2 cellular contexts compared by ENCODE assay signal in the genomic region with DNA sequence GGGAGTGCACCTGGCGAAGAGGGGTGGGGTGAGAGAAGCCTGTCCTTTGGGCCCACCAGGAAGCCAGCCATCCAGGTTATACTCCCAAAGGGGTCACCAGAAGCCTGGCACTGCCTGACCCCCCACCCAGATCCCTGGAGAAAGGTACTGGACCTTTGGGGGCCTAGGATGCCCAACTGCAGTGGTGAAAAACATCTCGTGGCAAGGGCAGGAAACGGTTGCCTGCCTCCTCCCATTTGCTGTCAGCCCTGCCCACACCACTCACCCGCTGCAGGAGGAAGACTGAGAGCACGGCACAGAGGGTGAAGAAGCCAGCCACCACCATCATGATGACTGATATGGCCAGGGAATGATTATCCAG.
TF ChIP-seq lines count a peak whose summit lies in the region.

No MANE protein-coding gene starts in this region.

TF ChIP-seq in GM23338, 12 proteins besides CTCF, POLR2A, EP300 and RAD21 (continues in another document):
- TF ChIP-seq EZH2 (IDR thresholded peaks at IDR 0.05; ENCODE audit: low read depth, unreplicated experiment) (no peak), ZNF114 (CRISPR knock-in tag; IDR thresholded peaks at IDR 0.05) (no peak), POLR2AphosphoS5 (IDR thresholded peaks at IDR 0.05; ENCODE audit: low read depth) (no peak), STAT1 (IDR thresholded peaks at IDR 0.05; ENCODE audit: unreplicated experiment) (no peak), CREB1 (CRISPR knock-in tag; IDR thresholded peaks at IDR 0.05; ENCODE audit: low read depth) (no peak), JUNB (IDR thresholded peaks at IDR 0.05; ENCODE audit: unreplicated experiment) (no peak), EZH2phosphoT487 (IDR thresholded peaks at IDR 0.05; ENCODE audit: unreplicated experiment) (no peak), ZNF331 (CRISPR knock-in tag; IDR thresholded peaks at IDR 0.05; ENCODE audit: low read depth) (no peak)
- TF ChIP-seq, protein P1, sequence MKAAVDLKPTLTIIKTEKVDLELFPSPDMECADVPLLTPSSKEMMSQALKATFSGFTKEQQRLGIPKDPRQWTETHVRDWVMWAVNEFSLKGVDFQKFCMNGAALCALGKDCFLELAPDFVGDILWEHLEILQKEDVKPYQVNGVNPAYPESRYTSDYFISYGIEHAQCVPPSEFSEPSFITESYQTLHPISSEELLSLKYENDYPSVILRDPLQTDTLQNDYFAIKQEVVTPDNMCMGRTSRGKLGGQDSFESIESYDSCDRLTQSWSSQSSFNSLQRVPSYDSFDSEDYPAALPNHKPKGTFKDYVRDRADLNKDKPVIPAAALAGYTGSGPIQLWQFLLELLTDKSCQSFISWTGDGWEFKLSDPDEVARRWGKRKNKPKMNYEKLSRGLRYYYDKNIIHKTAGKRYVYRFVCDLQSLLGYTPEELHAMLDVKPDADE (IDR thresholded peaks at IDR 0.05) = no peak
- TF ChIP-seq, protein P2, sequence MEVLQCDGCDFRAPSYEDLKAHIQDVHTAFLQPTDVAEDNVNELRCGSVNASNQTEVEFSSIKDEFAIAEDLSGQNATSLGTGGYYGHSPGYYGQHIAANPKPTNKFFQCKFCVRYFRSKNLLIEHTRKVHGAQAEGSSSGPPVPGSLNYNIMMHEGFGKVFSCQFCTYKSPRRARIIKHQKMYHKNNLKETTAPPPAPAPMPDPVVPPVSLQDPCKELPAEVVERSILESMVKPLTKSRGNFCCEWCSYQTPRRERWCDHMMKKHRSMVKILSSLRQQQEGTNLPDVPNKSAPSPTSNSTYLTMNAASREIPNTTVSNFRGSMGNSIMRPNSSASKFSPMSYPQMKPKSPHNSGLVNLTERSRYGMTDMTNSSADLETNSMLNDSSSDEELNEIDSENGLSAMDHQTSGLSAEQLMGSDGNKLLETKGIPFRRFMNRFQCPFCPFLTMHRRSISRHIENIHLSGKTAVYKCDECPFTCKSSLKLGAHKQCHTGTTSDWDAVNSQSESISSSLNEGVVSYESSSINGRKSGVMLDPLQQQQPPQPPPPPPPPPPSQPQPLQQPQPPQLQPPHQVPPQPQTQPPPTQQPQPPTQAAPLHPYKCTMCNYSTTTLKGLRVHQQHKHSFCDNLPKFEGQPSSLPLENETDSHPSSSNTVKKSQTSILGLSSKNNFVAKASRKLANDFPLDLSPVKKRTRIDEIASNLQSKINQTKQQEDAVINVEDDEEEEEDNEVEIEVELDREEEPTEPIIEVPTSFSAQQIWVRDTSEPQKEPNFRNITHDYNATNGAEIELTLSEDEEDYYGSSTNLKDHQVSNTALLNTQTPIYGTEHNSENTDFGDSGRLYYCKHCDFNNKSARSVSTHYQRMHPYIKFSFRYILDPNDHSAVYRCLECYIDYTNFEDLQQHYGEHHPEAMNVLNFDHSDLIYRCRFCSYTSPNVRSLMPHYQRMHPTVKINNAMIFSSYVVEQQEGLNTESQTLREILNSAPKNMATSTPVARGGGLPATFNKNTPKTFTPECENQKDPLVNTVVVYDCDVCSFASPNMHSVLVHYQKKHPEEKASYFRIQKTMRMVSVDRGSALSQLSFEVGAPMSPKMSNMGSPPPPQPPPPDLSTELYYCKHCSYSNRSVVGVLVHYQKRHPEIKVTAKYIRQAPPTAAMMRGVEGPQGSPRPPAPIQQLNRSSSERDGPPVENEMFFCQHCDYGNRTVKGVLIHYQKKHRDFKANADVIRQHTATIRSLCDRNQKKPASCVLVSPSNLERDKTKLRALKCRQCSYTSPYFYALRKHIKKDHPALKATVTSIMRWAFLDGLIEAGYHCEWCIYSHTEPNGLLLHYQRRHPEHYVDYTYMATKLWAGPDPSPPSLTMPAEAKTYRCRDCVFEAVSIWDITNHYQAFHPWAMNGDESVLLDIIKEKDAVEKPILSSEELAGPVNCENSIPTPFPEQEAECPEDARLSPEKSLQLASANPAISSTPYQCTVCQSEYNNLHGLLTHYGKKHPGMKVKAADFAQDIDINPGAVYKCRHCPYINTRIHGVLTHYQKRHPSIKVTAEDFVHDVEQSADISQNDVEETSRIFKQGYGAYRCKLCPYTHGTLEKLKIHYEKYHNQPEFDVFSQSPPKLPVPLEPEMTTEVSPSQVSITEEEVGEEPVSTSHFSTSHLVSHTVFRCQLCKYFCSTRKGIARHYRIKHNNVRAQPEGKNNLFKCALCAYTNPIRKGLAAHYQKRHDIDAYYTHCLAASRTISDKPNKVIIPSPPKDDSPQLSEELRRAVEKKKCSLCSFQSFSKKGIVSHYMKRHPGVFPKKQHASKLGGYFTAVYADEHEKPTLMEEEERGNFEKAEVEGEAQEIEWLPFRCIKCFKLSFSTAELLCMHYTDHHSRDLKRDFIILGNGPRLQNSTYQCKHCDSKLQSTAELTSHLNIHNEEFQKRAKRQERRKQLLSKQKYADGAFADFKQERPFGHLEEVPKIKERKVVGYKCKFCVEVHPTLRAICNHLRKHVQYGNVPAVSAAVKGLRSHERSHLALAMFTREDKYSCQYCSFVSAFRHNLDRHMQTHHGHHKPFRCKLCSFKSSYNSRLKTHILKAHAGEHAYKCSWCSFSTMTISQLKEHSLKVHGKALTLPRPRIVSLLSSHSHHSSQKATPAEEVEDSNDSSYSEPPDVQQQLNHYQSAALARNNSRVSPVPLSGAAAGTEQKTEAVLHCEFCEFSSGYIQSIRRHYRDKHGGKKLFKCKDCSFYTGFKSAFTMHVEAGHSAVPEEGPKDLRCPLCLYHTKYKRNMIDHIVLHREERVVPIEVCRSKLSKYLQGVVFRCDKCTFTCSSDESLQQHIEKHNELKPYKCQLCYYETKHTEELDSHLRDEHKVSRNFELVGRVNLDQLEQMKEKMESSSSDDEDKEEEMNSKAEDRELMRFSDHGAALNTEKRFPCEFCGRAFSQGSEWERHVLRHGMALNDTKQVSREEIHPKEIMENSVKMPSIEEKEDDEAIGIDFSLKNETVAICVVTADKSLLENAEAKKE (CRISPR knock-in tag; IDR thresholded peaks at IDR 0.05) = no peak

TF ChIP-seq in SK-N-SH, 30 proteins besides CTCF, POLR2A, EP300 and RAD21:
- TF ChIP-seq GABPA (IDR thresholded peaks at IDR 0.05; ENCODE audit: low read depth) = no peak
